In genomic region chr1:161952603-161953172, GRCh38 we compare ENCODE assay signal across 1 cellular context.
TF ChIP-seq lines count a peak whose summit lies in the region.

No MANE protein-coding gene starts in this region.

TF ChIP-seq in SK-N-SH treated with all-trans-retinoic acid at 6 μM for 48 hours, 23 proteins besides CTCF, POLR2A, EP300 and RAD21 (continued from another document):
- no peak for TF ChIP-seq CSRNP3 (CRISPR knock-in tag; IDR thresholded peaks at IDR 0.05)
- no peak for TF ChIP-seq ZFP30 (CRISPR knock-in tag; IDR thresholded peaks at IDR 0.05)
- TF ChIP-seq TOX (CRISPR knock-in tag; IDR thresholded peaks at IDR 0.05; ENCODE audit: borderline replicate concordance): no peak
- no peak for TF ChIP-seq CREB5 (CRISPR knock-in tag; IDR thresholded peaks at IDR 0.05; ENCODE audit: low read depth)
- TF ChIP-seq PPARA (CRISPR knock-in tag; IDR thresholded peaks at IDR 0.05; ENCODE audit: borderline replicate concordance): no peak
- no peak for TF ChIP-seq TCF4 (CRISPR knock-in tag; IDR thresholded peaks at IDR 0.05; ENCODE audit: borderline replicate concordance)
- no peak for TF ChIP-seq ZFP3 (CRISPR knock-in tag; IDR thresholded peaks at IDR 0.05)
